In genomic region chr3:6644070-6644929, GRCh38 we compare ENCODE assay signal across 14 cellular contexts.
DNase-seq lines count a peak whose midpoint lies in the region; ATAC-seq lines count a peak whose summit lies in the region.
"Had no signal": no experiment of that assay in that cellular context is flagged by ENCODE, and none has a peak within 500 bp of the region (broad histone marks: within the 10 kb centered on the region; RNA-seq: fewer than 3 reads in every experiment).

No MANE protein-coding gene starts in this region.

- peak; percentile 60 for ATAC-seq in GM19023 (IDR thresholded peaks at IDR 0.05; ENCODE audit: unreplicated experiment)
- ATAC-seq in HG03103 (IDR thresholded peaks at IDR 0.05; ENCODE audit: low read depth, unreplicated experiment) = peak; percentile 78
- ATAC-seq in HG03460 (IDR thresholded peaks at IDR 0.05; ENCODE audit: unreplicated experiment) = no peak
- no peak for ATAC-seq in activated naive CD8-positive, alpha-beta T cell treated with anti-CD3 and anti-CD28 coated beads, Interleukin-2, amount 50 U/mL, for 24 hours
- ATAC-seq: natural killer cell had no signal

- peaks cover 15% of the 10 kb centered on the region for H3K9me3 Mint-ChIP-seq in activated naive CD8-positive, alpha-beta T cell treated with anti-CD3 and anti-CD28 coated beads, Interleukin-2, amount 50 U/mL, for 24 hours

- no peak overlapping the region for H3K27ac Mint-ChIP-seq in activated naive CD8-positive, alpha-beta T cell treated with anti-CD3 and anti-CD28 coated beads, Interleukin-2, amount 50 U/mL, for 24 hours
- H3K27ac Mint-ChIP-seq: activated naive CD4-positive, alpha-beta T cell treated with anti-CD3 and anti-CD28 coated beads, Interleukin-2, amount 50 U/mL, for 24 hours; natural killer cell had no signal

- peak; percentile 80 for DNase-seq in DMS53 (lab: John Stamatoyannopoulos, UW)
- DNase-seq in NCI-H774 (lab: John Stamatoyannopoulos, UW) = peak; percentile 42
- DNase-seq in activated naive CD8-positive, alpha-beta T cell treated with anti-CD3 and anti-CD28 coated beads, Interleukin-2, amount 50 U/mL, for 24 hours = no peak
- DNase-seq in amniotic stem cell (lab: John Stamatoyannopoulos, UW) = no peak
- no peak for DNase-seq in NCI-H2171 treated with DMSO at 0.1 percent for 48 hours (lab: John Stamatoyannopoulos, UW)
- DNase-seq: MV-4-11; natural killer cell; SIG-M5; stimulated activated CD4-positive, alpha-beta T cell treated with anti-CD3 and anti-CD28 coated beads, Interleukin-2, amount 100 ng/mL, for 24 hours had no signal

- no peaks in the 10 kb centered on the region for H3K27me3 Mint-ChIP-seq in activated naive CD8-positive, alpha-beta T cell treated with anti-CD3 and anti-CD28 coated beads, Interleukin-2, amount 50 U/mL, for 24 hours
- H3K27me3 Mint-ChIP-seq: activated naive CD4-positive, alpha-beta T cell treated with anti-CD3 and anti-CD28 coated beads, Interleukin-2, amount 50 U/mL, for 24 hours; central memory CD8-positive, alpha-beta T cell had no signal

- no peak overlapping the region for H3K4me3 Mint-ChIP-seq in activated naive CD8-positive, alpha-beta T cell treated with anti-CD3 and anti-CD28 coated beads, Interleukin-2, amount 50 U/mL, for 24 hours
- H3K4me3 Mint-ChIP-seq: activated naive CD4-positive, alpha-beta T cell treated with anti-CD3 and anti-CD28 coated beads, Interleukin-2, amount 50 U/mL, for 24 hours; central memory CD8-positive, alpha-beta T cell; natural killer cell had no signal

- H3K36me3 Mint-ChIP-seq in activated naive CD8-positive, alpha-beta T cell treated with anti-CD3 and anti-CD28 coated beads, Interleukin-2, amount 50 U/mL, for 24 hours (ENCODE audit: low read depth) = no peaks in the 10 kb centered on the region
- H3K36me3 Mint-ChIP-seq: activated naive CD4-positive, alpha-beta T cell treated with anti-CD3 and anti-CD28 coated beads, Interleukin-2, amount 50 U/mL, for 24 hours; natural killer cell had no signal

- no peaks in the 10 kb centered on the region for H3K4me1 Mint-ChIP-seq in activated naive CD8-positive, alpha-beta T cell treated with anti-CD3 and anti-CD28 coated beads, Interleukin-2, amount 50 U/mL, for 24 hours
- H3K4me1 Mint-ChIP-seq: activated naive CD4-positive, alpha-beta T cell treated with anti-CD3 and anti-CD28 coated beads, Interleukin-2, amount 50 U/mL, for 24 hours; central memory CD8-positive, alpha-beta T cell; natural killer cell had no signal

Comparison
In these comparisons a context has a peak if more than half of its experiments do, and no peak if none do; other contexts are left out.
1. DNase-seq: peak in DMS53 (single experiment) and NCI-H774 (single experiment); none in activated naive CD8-positive, alpha-beta T cell treated with anti-CD3 and anti-CD28 coated beads, Interleukin-2, amount 50 U/mL, for 24 hours (single experiment), amniotic stem cell (single experiment) and NCI-H2171 treated with DMSO at 0.1 percent for 48 hours (single experiment).
2. ATAC-seq: peak in GM19023 (single experiment) and HG03103 (single experiment); none in HG03460 (single experiment) and activated naive CD8-positive, alpha-beta T cell treated with anti-CD3 and anti-CD28 coated beads, Interleukin-2, amount 50 U/mL, for 24 hours (single experiment).